ENCODE assay signal across 11 cellular contexts in genomic region chr7:28291559-28291958, GRCh38.
"Had no signal": no experiment of that assay in that cellular context is flagged by ENCODE, and none has a peak within 500 bp of the region (broad histone marks: within the 10 kb centered on the region; RNA-seq: fewer than 3 reads in every experiment).

No MANE protein-coding gene starts in this region.

- H3K36me3 ChIP-seq: ascending aorta, lower lobe of right lung, suprapubic skin had no signal

- DNase-seq: activated CD4-positive, alpha-beta memory T cell treated with anti-CD3 and anti-CD28 coated beads for 36 hours; activated gamma-delta T cell treated with Interleukin-2 at 50 U/mL for 16 hours; activated T-cell treated with anti-CD3 and anti-CD28 coated beads, Interleukin-2, amount 50 U/mL, for 48 hours; foreskin melanocyte; head of caudate nucleus; immature natural killer cell; lower lobe of right lung; nephron progenitor cell; stimulated activated naive CD4-positive, alpha-beta T cell had no signal

- H3K4me3 ChIP-seq: ascending aorta, lower lobe of right lung, suprapubic skin had no signal

- H3K9me3 ChIP-seq: ascending aorta, lower lobe of right lung, suprapubic skin had no signal

- H3K4me1 ChIP-seq: ascending aorta, lower lobe of right lung, suprapubic skin had no signal

- H3K27ac ChIP-seq: ascending aorta, lower lobe of right lung, suprapubic skin had no signal

- H3K27me3 ChIP-seq: ascending aorta had no signal
